8 cellular contexts compared by ENCODE assay signal in genomic region chrX:149539283-149540132, GRCh38. TPM values are rescaled to one million over a fixed set of nuclear protein-coding genes. Genes with fewer than 3 reads are reported as not detected.
DNase-seq lines count a peak whose midpoint lies in the region; ATAC-seq and TF ChIP-seq lines count a peak whose summit lies in the region.

No MANE protein-coding gene starts in this region.

- no peaks in the 10 kb centered on the region for H3K9me3 ChIP-seq in Karpas-422 (ENCODE audit: low read length)

- H3K36me3 ChIP-seq in Karpas-422 (ENCODE audit: insufficient read depth, low read length) = no peaks in the 10 kb centered on the region

- TF ChIP-seq CTCF in fibroblast of mammary gland (conservative IDR thresholded peaks at IDR 0.05; ENCODE audit: control insufficient read depth, insufficient read depth, low read depth, low read length) (no peak), nephron (IDR thresholded peaks at IDR 0.05; ENCODE audit: unreplicated experiment in 3 of 3) (no peak)

- peak overlapping the region; percentile 70 for H3K4me3 ChIP-seq in Karpas-422 (ENCODE audit: low read length)
- H3K4me3 ChIP-seq in fibroblast of mammary gland (ENCODE audit: control insufficient read depth, low read depth, low read length) = peak overlapping the region; percentile 50

- H3K27ac ChIP-seq in Karpas-422 (ENCODE audit: low read length) = peak overlapping the region; percentile 61; the same call in 1 of the 2 replicates

- H3K4me1 ChIP-seq in Karpas-422 (ENCODE audit: low read length) = peaks cover 3% of the 10 kb centered on the region

- no peaks in the 10 kb centered on the region for H3K27me3 ChIP-seq in Karpas-422 (ENCODE audit: low read length)

- H2AFZ ChIP-seq in Karpas-422 (ENCODE audit: low read length) = peak overlapping the region; percentile 43; the same call in 1 of the 2 replicates

- peak; percentile 42 for ATAC-seq in GM21825 (IDR thresholded peaks at IDR 0.05; ENCODE audit: unreplicated experiment)

- peaks cover 9% of the 10 kb centered on the region for H3K36me3 Mint-ChIP-seq in activated T-helper 1 cell treated with anti-CD3 and anti-CD28 coated beads, Interleukin-12 subunit alpha, Interleukin-12 subunit beta, Interleukin-2, Interleukin-4 antibody, amounts not matched to agents 30 ng/mL and 10 ng/mL and 1 ng/mL, durations not matched to agents 14 hours and 24 hours and 36 hours (ENCODE audit: low read depth)
- peaks cover 4% of the 10 kb centered on the region for H3K36me3 Mint-ChIP-seq in nephron (ENCODE audit: low read depth)

- peaks cover 7% of the 10 kb centered on the region for H3K4me1 Mint-ChIP-seq in activated T-helper 1 cell treated with anti-CD3 and anti-CD28 coated beads, Interleukin-12 subunit alpha, Interleukin-12 subunit beta, Interleukin-2, Interleukin-4 antibody, amounts not matched to agents 30 ng/mL and 10 ng/mL and 1 ng/mL, durations not matched to agents 14 hours and 24 hours and 36 hours (ENCODE audit: low read depth)
- H3K4me1 Mint-ChIP-seq in nephron = no peaks in the 10 kb centered on the region

- H3K9me3 Mint-ChIP-seq in activated T-helper 1 cell treated with anti-CD3 and anti-CD28 coated beads, Interleukin-12 subunit alpha, Interleukin-12 subunit beta, Interleukin-2, Interleukin-4 antibody, amounts not matched to agents 30 ng/mL and 10 ng/mL and 1 ng/mL, durations not matched to agents 14 hours and 24 hours and 36 hours = no peaks in the 10 kb centered on the region
- H3K9me3 Mint-ChIP-seq in nephron = no peaks in the 10 kb centered on the region

- H4K20me1 ChIP-seq in Karpas-422 (ENCODE audit: insufficient read depth, low read depth, low read length) = no peaks in the 10 kb centered on the region

- H3K27ac Mint-ChIP-seq in activated T-helper 1 cell treated with anti-CD3 and anti-CD28 coated beads, Interleukin-12 subunit alpha, Interleukin-12 subunit beta, Interleukin-2, Interleukin-4 antibody, amounts not matched to agents 30 ng/mL and 10 ng/mL and 1 ng/mL, durations not matched to agents 14 hours and 24 hours and 36 hours = peak overlapping the region; percentile 91
- peak overlapping the region; percentile 90 to 99 (median 95) for H3K27ac Mint-ChIP-seq in nephron

- intact Hi-C loops in activated T-helper 1 cell treated with anti-CD3 and anti-CD28 coated beads, Interleukin-12 subunit alpha, Interleukin-12 subunit beta, Interleukin-2, Interleukin-4 antibody, amounts not matched to agents 30 ng/mL and 10 ng/mL and 1 ng/mL, durations not matched to agents 14 hours and 24 hours and 36 hours (cut with micrococcal nuclease) = loop anchor here (2.0 kb wide), 1 partner anchor 35 kb away; the partner anchor contains the start of gene IDS

- peak overlapping the region; percentile 76 for H3K4me2 ChIP-seq in Karpas-422 (ENCODE audit: low read depth, low read length, poor library complexity, severe bottlenecking)

- peaks cover 7% of the 10 kb centered on the region for H3K79me2 ChIP-seq in Karpas-422 (ENCODE audit: low read length)

- DNase-seq in DMS53 treated with DMSO at 0.1 percent for 48 hours (lab: John Stamatoyannopoulos, UW; ENCODE audit: unreplicated experiment) (peak; percentile 80), Karpas-422 (peak; percentile 96), RKO (ENCODE audit: low spot score) (peak; percentile 85), fibroblast of mammary gland (ENCODE audit: low read depth) (peak; percentile 91)
- DNase-seq in activated T-helper 1 cell treated with anti-CD3 and anti-CD28 coated beads, Interleukin-12 subunit alpha, Interleukin-12 subunit beta, Interleukin-2, Interleukin-4 antibody, amounts not matched to agents 30 ng/mL and 10 ng/mL and 1 ng/mL, durations not matched to agents 14 hours and 24 hours and 36 hours (ENCODE audit: low spot score) = peak; percentile 82
- DNase-seq in stimulated activated naive CD4-positive, alpha-beta T cell (lab: John Stamatoyannopoulos, UW) = peak; percentile 77 to 90 (median 84)

- H3K27me3 Mint-ChIP-seq in activated T-helper 1 cell treated with anti-CD3 and anti-CD28 coated beads, Interleukin-12 subunit alpha, Interleukin-12 subunit beta, Interleukin-2, Interleukin-4 antibody, amounts not matched to agents 30 ng/mL and 10 ng/mL and 1 ng/mL, durations not matched to agents 14 hours and 24 hours and 36 hours (ENCODE audit: insufficient read depth) = no peaks in the 10 kb centered on the region
- no peaks in the 10 kb centered on the region for H3K27me3 Mint-ChIP-seq in nephron (ENCODE audit: low read depth)

- H3K9ac ChIP-seq in Karpas-422 (ENCODE audit: low read length) = peak overlapping the region; percentile 66

- H3K4me3 Mint-ChIP-seq in activated T-helper 1 cell treated with anti-CD3 and anti-CD28 coated beads, Interleukin-12 subunit alpha, Interleukin-12 subunit beta, Interleukin-2, Interleukin-4 antibody, amounts not matched to agents 30 ng/mL and 10 ng/mL and 1 ng/mL, durations not matched to agents 14 hours and 24 hours and 36 hours = peak overlapping the region; percentile 92
- H3K4me3 Mint-ChIP-seq in nephron = peak overlapping the region; percentile 85 to 92 (median 90)

- no peaks in the 10 kb centered on the region for H3K9me2 ChIP-seq in Karpas-422 (replicated peaks; ENCODE audit: insufficient read depth, low read length)

RNA-seq across cellular contexts. Expression of gene EOLA1, which starts 1.3 kb away (rescaled TPM):
- 11.6 and 12.5 TPM in 2 replicates for total RNA-seq in Karpas-422 (2014; rRNA removed; shearing (Covaris generic); ENCODE audit: low replicate concordance)
- total RNA-seq in activated T-helper 1 cell treated with anti-CD3 and anti-CD28 coated beads, Interleukin-12 subunit alpha, Interleukin-12 subunit beta, Interleukin-2, Interleukin-4 antibody, amounts not matched to agents 30 ng/mL and 10 ng/mL and 1 ng/mL, durations not matched to agents 14 hours and 24 hours and 36 hours = 31.4 and 35.5 TPM in 2 replicates

RNA-seq across cellular contexts. Expression of gene HSFX3, which starts 10.2 kb away (rescaled TPM):
- not detected in 2 replicates for total RNA-seq in Karpas-422 (2014; rRNA removed; shearing (Covaris generic); ENCODE audit: low replicate concordance)
- total RNA-seq in activated T-helper 1 cell treated with anti-CD3 and anti-CD28 coated beads, Interleukin-12 subunit alpha, Interleukin-12 subunit beta, Interleukin-2, Interleukin-4 antibody, amounts not matched to agents 30 ng/mL and 10 ng/mL and 1 ng/mL, durations not matched to agents 14 hours and 24 hours and 36 hours = not detected in 2 replicates

RNA-seq across cellular contexts. Expression of gene IDS, which starts 34.4 kb away (rescaled TPM):
- total RNA-seq in Karpas-422 (2014; rRNA removed; shearing (Covaris generic); ENCODE audit: low replicate concordance) = 134 and 263 TPM in 2 replicates
- 46.6 and 48.9 TPM in 2 replicates for total RNA-seq in activated T-helper 1 cell treated with anti-CD3 and anti-CD28 coated beads, Interleukin-12 subunit alpha, Interleukin-12 subunit beta, Interleukin-2, Interleukin-4 antibody, amounts not matched to agents 30 ng/mL and 10 ng/mL and 1 ng/mL, durations not matched to agents 14 hours and 24 hours and 36 hours

RNA-seq across cellular contexts. Expression of gene MAGEA9B, which starts 47.8 kb away (rescaled TPM):
- 0.11 TPM in 1 of 2 replicates, not detected in the other for total RNA-seq in Karpas-422 (2014; rRNA removed; shearing (Covaris generic); ENCODE audit: low replicate concordance)
- not detected in 2 replicates for total RNA-seq in activated T-helper 1 cell treated with anti-CD3 and anti-CD28 coated beads, Interleukin-12 subunit alpha, Interleukin-12 subunit beta, Interleukin-2, Interleukin-4 antibody, amounts not matched to agents 30 ng/mL and 10 ng/mL and 1 ng/mL, durations not matched to agents 14 hours and 24 hours and 36 hours

RNA-seq across cellular contexts. Expression of gene HSFX2, which starts 55.6 kb away (rescaled TPM):
- not detected in 2 replicates for total RNA-seq in Karpas-422 (2014; rRNA removed; shearing (Covaris generic); ENCODE audit: low replicate concordance)
- 0.41 TPM in 1 of 2 replicates, not detected in the other for total RNA-seq in activated T-helper 1 cell treated with anti-CD3 and anti-CD28 coated beads, Interleukin-12 subunit alpha, Interleukin-12 subunit beta, Interleukin-2, Interleukin-4 antibody, amounts not matched to agents 30 ng/mL and 10 ng/mL and 1 ng/mL, durations not matched to agents 14 hours and 24 hours and 36 hours

Comparison
In these comparisons a context has a peak if more than half of its experiments do, and no peak if none do; other contexts are left out.
1. Peak in every context shown above with its lines: DNase-seq, ATAC-seq, H3K4me3 ChIP-seq and H3K27ac ChIP-seq.